23 cellular contexts compared by ENCODE assay signal in genomic region chr4:84481077-84481878, GRCh38. TPM values are rescaled to one million over a fixed set of nuclear protein-coding genes. Genes with fewer than 3 reads are reported as not detected.
DNase-seq lines count a peak whose midpoint lies in the region; ATAC-seq, FAIRE-seq and TF ChIP-seq lines count a peak whose summit lies in the region.
"Had no signal": no experiment of that assay in that cellular context is flagged by ENCODE, and none has a peak within 500 bp of the region (broad histone marks: within the 10 kb centered on the region; RNA-seq: fewer than 3 reads in every experiment).

No MANE protein-coding gene starts in this region.

- H3K4me3 Mint-ChIP-seq in CD14-positive monocyte (peak overlapping the region; percentile 11 to 95), Calu3 (ENCODE audit: low read depth, unreplicated experiment) (no peak overlapping the region)
- H3K4me3 Mint-ChIP-seq in naive thymus-derived CD8-positive, alpha-beta T cell, result peak overlapping the region in 9 of 10 donors; percentile 7 to 74 (median 51)
- H3K4me3 Mint-ChIP-seq in CD4-positive, alpha-beta T cell, result no peak overlapping the region

- H3K9me1 ChIP-seq in endothelial cell of umbilical vein (replicated peaks; ENCODE audit: control insufficient read depth, extremely low read depth, insufficient read depth, low read length), result no peaks in the 10 kb centered on the region

- no peak for FAIRE-seq in endothelial cell of umbilical vein (lab: Jason Lieb, UNC)
- FAIRE-seq: GM18507, H54 had no signal

- CTCF ChIA-PET in endothelial cell of umbilical vein (lab: Charles Lee) (interaction anchor here (1.1 to 1.6 kb wide), 2 partner anchors 16 to 22 kb away, joined by 3 read pairs; no protein-coding TSS in a partner anchor), Calu3 (lab: Charles Lee) (no interaction called here)
- CTCF ChIA-PET in CD4-positive, alpha-beta T cell (lab: Charles Lee), result no interaction called here

- H3K4me1 Mint-ChIP-seq in CD14-positive monocyte (peaks cover 24% of the 10 kb centered on the region), Calu3 (ENCODE audit: low read depth, unreplicated experiment) (no peaks in the 10 kb centered on the region)
- peaks cover 4 to 25% (median 15%) of the 10 kb centered on the region in 4 donors for H3K4me1 Mint-ChIP-seq in naive thymus-derived CD8-positive, alpha-beta T cell
- peaks cover 25% of the 10 kb centered on the region for H3K4me1 Mint-ChIP-seq in CD4-positive, alpha-beta T cell (ENCODE audit: low read depth)

- no peaks in the 10 kb centered on the region for H3K9me3 ChIP-seq in HUES48 (ENCODE audit: control insufficient read depth, insufficient read depth, low read length)
- no peaks in the 10 kb centered on the region for H3K9me3 ChIP-seq in endothelial cell of umbilical vein (replicated peaks; ENCODE audit: control insufficient read depth, insufficient read depth, low read length)
- no peaks in the 10 kb centered on the region for H3K9me3 ChIP-seq in CD4-positive, alpha-beta T cell (ENCODE audit: control insufficient read depth, low read length)

- H2AFZ ChIP-seq in endothelial cell of umbilical vein (ENCODE audit: low read depth, low read length), result no peak overlapping the region

- H3K27ac ChIP-seq in HUES48 (ENCODE audit: low read depth, low read length) (no peak overlapping the region), endothelial cell of umbilical vein (ENCODE audit: insufficient read depth, low read depth, low read length) (no peak overlapping the region)
- H3K27ac ChIP-seq in CD4-positive, alpha-beta T cell (ENCODE audit: low read depth, low read length), result no peak overlapping the region
- H3K27ac ChIP-seq: HL-60 had no signal

- H3K4me3 ChIP-seq in HUES48 (ENCODE audit: low read depth, low read length), result peak overlapping the region; percentile 40
- H3K4me3 ChIP-seq in endothelial cell of umbilical vein (replicated peaks in 1 of 3; ENCODE audit: insufficient read depth in 1 of 3, low read depth in 1 of 3, low read length in 3 of 3), result no peak overlapping the region

- H3K27ac Mint-ChIP-seq in CD14-positive monocyte (no peak overlapping the region), Calu3 (ENCODE audit: unreplicated experiment) (no peak overlapping the region)
- H3K27ac Mint-ChIP-seq in naive thymus-derived CD8-positive, alpha-beta T cell, result no peak overlapping the region
- H3K27ac Mint-ChIP-seq in CD4-positive, alpha-beta T cell, result no peak overlapping the region

- H3K9ac ChIP-seq in HUES48 (ENCODE audit: low read depth, low read length) (no peak overlapping the region), endothelial cell of umbilical vein (replicated peaks; ENCODE audit: extremely low read depth, insufficient read depth, low read length) (no peak overlapping the region)

- H3K27me3 ChIP-seq in HUES48 (ENCODE audit: control insufficient read depth, insufficient read depth, low read length), result peaks cover 87% of the 10 kb centered on the region
- H3K27me3 ChIP-seq in endothelial cell of umbilical vein (ENCODE audit: control insufficient read depth in 2 of 2, insufficient read depth in 2 of 2, low read length in 2 of 2), result peaks cover 59 to 89% of the 10 kb centered on the region in 2 experiments
- peaks cover 76% of the 10 kb centered on the region for H3K27me3 ChIP-seq in CD4-positive, alpha-beta T cell (ENCODE audit: control insufficient read depth, insufficient read depth, low read length)

- DNase-seq in CD14-positive monocyte (ENCODE audit: low spot score) (no peak), endothelial cell of umbilical vein (ENCODE audit: low read depth, low spot score) (no peak), NCI-H748 (lab: John Stamatoyannopoulos, UW; ENCODE audit: unreplicated experiment) (no peak), Calu3 (no peak)
- DNase-seq in naive thymus-derived CD8-positive, alpha-beta T cell, result no peak
- no peak for DNase-seq in CD4-positive, alpha-beta T cell
- DNase-seq: activated effector memory CD4-positive, alpha-beta T cell treated with anti-CD3 and anti-CD28 coated beads, Interleukin-2, amount 50 U/mL, for 16 hours; aorta; cerebellar nuclear complex; effector CD8-positive, alpha-beta T cell; KG1; midbrain; NCI-H2081 treated with DMSO at 0.1 percent for 48 hours; NCI-H524; SHP77 had no signal

- TF ChIP-seq CTCF in CD14-positive monocyte (IDR thresholded peaks at IDR 0.05) (no peak), endothelial cell of umbilical vein (IDR thresholded peaks at IDR 0.05; ENCODE audit: extremely low read depth in 1 of 2, insufficient read depth in 1 of 2, low read depth in 1 of 2, low read length in 2 of 2) (no peak), Calu3 (IDR thresholded peaks at IDR 0.05; ENCODE audit: unreplicated experiment) (no peak)
- no peak for TF ChIP-seq CTCF in CD4-positive, alpha-beta T cell (IDR thresholded peaks at IDR 0.05)

- dilution Hi-C loops in endothelial cell of umbilical vein (cut with MboI; ENCODE audit: extremely low pct_ligation_motif_present, low sequenced_read_pairs), result no loop called here

- no peak for TF ChIP-seq POLR2A in endothelial cell of umbilical vein (IDR thresholded peaks at IDR 0.05; ENCODE audit: low read depth, low read length)

- intact Hi-C loops in CD14-positive monocyte (cut with micrococcal nuclease) (no loop called here), endothelial cell of umbilical vein (cut with micrococcal nuclease) (no loop called here), Calu3 (cut with micrococcal nuclease; ENCODE audit: unreplicated experiment) (no loop called here)
- intact Hi-C loops in CD4-positive, alpha-beta T cell (cut with DNase I, micrococcal nuclease), result no loop called here

- BruUV-seq in endothelial cell of umbilical vein (replicated peaks; lab: Mats Ljungman, UMichigan) (no TSS peak), Calu3 (replicated peaks; lab: Mats Ljungman, UMichigan) (no TSS peak)

- H3K27me3 Mint-ChIP-seq in CD14-positive monocyte (ENCODE audit: low read depth in 3 of 3) (peaks cover 83 to 86% (median 85%) of the 10 kb centered on the region in 3 donors), Calu3 (ENCODE audit: unreplicated experiment) (no peaks in the 10 kb centered on the region)
- H3K27me3 Mint-ChIP-seq in naive thymus-derived CD8-positive, alpha-beta T cell, result peaks cover 60 to 84% (median 69%) of the 10 kb centered on the region in 5 donors
- peaks cover 91% of the 10 kb centered on the region for H3K27me3 Mint-ChIP-seq in CD4-positive, alpha-beta T cell

- POLR2A ChIA-PET in endothelial cell of umbilical vein (lab: Charles Lee), result no interaction called here
- POLR2A ChIA-PET in naive thymus-derived CD8-positive, alpha-beta T cell (lab: Charles Lee), result no interaction called here
- POLR2A ChIA-PET in CD4-positive, alpha-beta T cell (lab: Charles Lee), result interaction anchor here (0.8 kb wide), 1 partner anchor 22 kb away, joined by 4 read pairs; no protein-coding TSS in a partner anchor

- peaks cover 11% of the 10 kb centered on the region for H3K4me1 ChIP-seq in HUES48 (ENCODE audit: control insufficient read depth, insufficient read depth, low read length)
- no peaks in the 10 kb centered on the region for H3K4me1 ChIP-seq in endothelial cell of umbilical vein (ENCODE audit: control insufficient read depth, extremely low read depth, insufficient read depth, low read length)

- H3K36me3 ChIP-seq in HUES48 (ENCODE audit: control insufficient read depth, insufficient read depth, low read length) (no peaks in the 10 kb centered on the region), endothelial cell of umbilical vein (ENCODE audit: control insufficient read depth in 2 of 2, extremely low read depth in 1 of 2, insufficient read depth in 2 of 2, low read length in 2 of 2) (no peaks in the 10 kb centered on the region)

- no peak overlapping the region for H3K4me2 ChIP-seq in endothelial cell of umbilical vein (ENCODE audit: insufficient read depth, low read length)

- no peaks in the 10 kb centered on the region for H4K20me1 ChIP-seq in endothelial cell of umbilical vein (replicated peaks; ENCODE audit: control insufficient read depth, extremely low read depth, insufficient read depth, low read length)

- H3K36me3 Mint-ChIP-seq in CD14-positive monocyte, result peaks cover 3 to 9% of the 10 kb centered on the region in 2 donors
- peaks cover 2 to 6% (median 3%) of the 10 kb centered on the region in 3 donors for H3K36me3 Mint-ChIP-seq in naive thymus-derived CD8-positive, alpha-beta T cell
- no peaks in the 10 kb centered on the region for H3K36me3 Mint-ChIP-seq in Calu3 (ENCODE audit: insufficient read depth, unreplicated experiment)
- no peaks in the 10 kb centered on the region for H3K36me3 Mint-ChIP-seq in CD4-positive, alpha-beta T cell (ENCODE audit: low read depth)

- H3K79me2 ChIP-seq in endothelial cell of umbilical vein (ENCODE audit: control insufficient read depth, insufficient read depth, low read length), result no peaks in the 10 kb centered on the region

- ATAC-seq in naive thymus-derived CD8-positive, alpha-beta T cell, result no peak
- no peak for ATAC-seq in HG03108 (IDR thresholded peaks at IDR 0.05; ENCODE audit: unreplicated experiment)
- no peak for ATAC-seq in CD4-positive, alpha-beta T cell (ENCODE audit: poor library complexity)

- H3K9me3 Mint-ChIP-seq in CD14-positive monocyte (peaks cover 3 to 46% (median 34%) of the 10 kb centered on the region in 7 donors), Calu3 (ENCODE audit: low read depth, unreplicated experiment) (no peaks in the 10 kb centered on the region)
- H3K9me3 Mint-ChIP-seq in naive thymus-derived CD8-positive, alpha-beta T cell, result peaks cover 0 to 20% (median 7%) of the 10 kb centered on the region in 9 donors
- H3K9me3 Mint-ChIP-seq in CD4-positive, alpha-beta T cell, result no peaks in the 10 kb centered on the region

TF ChIP-seq in endothelial cell of umbilical vein, 7 proteins besides CTCF, POLR2A, EP300 and RAD21:
- TF ChIP-seq JUN (IDR thresholded peaks at IDR 0.05; ENCODE audit: borderline replicate concordance, insufficient read depth, insufficient read length, low read depth), result no peak
- TF ChIP-seq EZH2 (IDR thresholded peaks at IDR 0.05; ENCODE audit: borderline replicate concordance, low read depth, low read length, severe bottlenecking), result peak; percentile 45

RNA-seq across cellular contexts. Expression of gene NKX6-1, which starts 17.8 kb away (rescaled TPM):
- polyA plus RNA-seq in CD14-positive monocyte, result not detected
- total RNA-seq in endothelial cell of umbilical vein, result not detected in 2 replicates
- not detected in 2 replicates for polyA plus RNA-seq in endothelial cell of umbilical vein
- not detected in 2 replicates for polyA plus RNA-seq in endothelial cell of umbilical vein (2011; cell fraction: cytosol; rRNA removed)
- not detected in 2 replicates for polyA plus RNA-seq in endothelial cell of umbilical vein (2011; cell fraction: nucleus; rRNA removed)
- not detected in 2 replicates for polyA plus RNA-seq in endothelial cell of umbilical vein (2012)
- polyA minus RNA-seq in endothelial cell of umbilical vein, result not detected in 2 replicates
- polyA minus RNA-seq in endothelial cell of umbilical vein (2011; cell fraction: cytosol; rRNA and poly(A)+ RNA removed), result not detected
- polyA minus RNA-seq in endothelial cell of umbilical vein (2011; cell fraction: nucleus; rRNA and poly(A)+ RNA removed), result not detected in 2 replicates
- total RNA-seq in naive thymus-derived CD8-positive, alpha-beta T cell, result not detected
- polyA plus RNA-seq in naive thymus-derived CD8-positive, alpha-beta T cell, result not detected
- 1.2 and 1.8 TPM in 2 replicates for total RNA-seq in Calu3 (2022)
- not detected for total RNA-seq in CD4-positive, alpha-beta T cell
- total RNA-seq: osteocyte; subcutaneous adipose tissue; T-helper 1 cell treated with Interleukin-12 subunit alpha and Interleukin-12 subunit beta and Interleukin-4 antibody, amounts not matched to agents 30 ng/mL and 1 ng/mL, for 36 hours had no signal

Comparison
In these comparisons a context has a peak if more than half of its experiments do, and no peak if none do; other contexts are left out.
1. H3K4me3 Mint-ChIP-seq: peak in CD14-positive monocyte (2 of 2) and naive thymus-derived CD8-positive, alpha-beta T cell (9 of 10); none in Calu3 (single experiment) and CD4-positive, alpha-beta T cell (single experiment).